In the genomic region with DNA sequence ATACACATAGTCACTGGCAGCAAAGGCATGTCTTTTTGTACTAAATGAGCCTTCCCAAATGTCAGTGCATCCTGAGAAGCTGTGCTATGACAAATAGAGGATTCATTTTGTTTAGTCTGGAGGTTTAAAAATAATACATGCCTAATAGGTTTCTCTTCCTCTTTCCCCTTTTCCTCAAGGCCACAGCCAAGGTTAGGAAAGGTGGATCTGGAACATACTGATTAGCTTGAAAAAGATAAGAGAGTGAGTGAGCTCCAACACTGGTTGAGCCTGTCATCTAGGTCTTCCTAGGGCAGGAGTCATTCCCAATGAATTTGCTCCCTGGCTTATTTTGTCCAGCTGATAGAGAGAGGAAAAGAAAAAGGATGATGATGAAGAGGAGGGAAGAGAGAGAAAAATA, we compare ENCODE assay signal across 18 cellular contexts. TPM values are rescaled to one million over a fixed set of nuclear protein-coding genes. Genes with fewer than 3 reads are reported as not detected.
A peak's percentile ranks its signal among the peaks of the same experiment; 100 is the strongest.
DNase-seq lines count a peak whose midpoint lies in the region; ATAC-seq lines count a peak whose summit lies in the region.
"Had no signal": no experiment of that assay in that cellular context is flagged by ENCODE, and none has a peak within 500 bp of the region (broad histone marks: within the 10 kb centered on the region; RNA-seq: fewer than 3 reads in every experiment).

No MANE protein-coding gene starts in this region.

- DNase-seq in activated CD4-positive, alpha-beta T cell treated with anti-CD3 and anti-CD28 coated beads, Interleukin-2, amount 10 ng/mL, durations not matched to agents 7 days and 5 days = no peak
- no peak for DNase-seq in activated CD4-positive, alpha-beta T cell treated with anti-CD3 and anti-CD28 coated beads, Interleukin-2, amount 50 U/mL, for 4 hours
- peak; percentile 2 for DNase-seq in OCI-M1 (lab: John Stamatoyannopoulos, UW)
- no peak for DNase-seq in effector memory CD8-positive, alpha-beta T cell
- DNase-seq in GDM1 (lab: John Stamatoyannopoulos, UW) = no peak
- DNase-seq in SIG-M5 treated with dmso at 0.1 percent for 504 hours (lab: John Stamatoyannopoulos, UW; ENCODE audit: unreplicated experiment) = no peak
- no peak for DNase-seq in germinal center (ENCODE audit: low spot score)
- DNase-seq: 8988T; CD4-positive, alpha-beta T cell; KBM-7; NCI-H1417; NCI-H187; NCI-H2107; NCI-H524 had no signal

- no peak for ATAC-seq in effector memory CD8-positive, alpha-beta T cell (replicated peaks)
- ATAC-seq: Panc1 had no signal

- POLR2A ChIA-PET in activated CD4-positive, alpha-beta T cell treated with anti-CD3 and anti-CD28 coated beads, Interleukin-2, amount 10 ng/mL, durations not matched to agents 7 days and 5 days (lab: Charles Lee) = interaction anchor here (0.5 kb wide), 1 partner anchor 44 kb away, joined by 4 read pairs; no protein-coding TSS in a partner anchor

- H3K27ac Mint-ChIP-seq in activated CD4-positive, alpha-beta T cell treated with anti-CD3 and anti-CD28 coated beads, Interleukin-2, amount 10 ng/mL, durations not matched to agents 7 days and 5 days = peak overlapping the region; percentile 87
- peak overlapping the region; percentile 92 to 96 for H3K27ac Mint-ChIP-seq in effector memory CD8-positive, alpha-beta T cell
- H3K27ac Mint-ChIP-seq: CD4-positive, alpha-beta T cell had no signal

- H3K36me3 Mint-ChIP-seq in activated CD4-positive, alpha-beta T cell treated with anti-CD3 and anti-CD28 coated beads, Interleukin-2, amount 10 ng/mL, durations not matched to agents 7 days and 5 days (ENCODE audit: low read depth) = peaks cover 18% of the 10 kb centered on the region
- peaks cover 3% of the 10 kb centered on the region for H3K36me3 Mint-ChIP-seq in effector memory CD8-positive, alpha-beta T cell (ENCODE audit: insufficient read depth)

- peaks cover 48% of the 10 kb centered on the region for H3K4me1 Mint-ChIP-seq in activated CD4-positive, alpha-beta T cell treated with anti-CD3 and anti-CD28 coated beads, Interleukin-2, amount 10 ng/mL, durations not matched to agents 7 days and 5 days
- peaks cover 48 to 56% of the 10 kb centered on the region in 2 donors for H3K4me1 Mint-ChIP-seq in effector memory CD8-positive, alpha-beta T cell (ENCODE audit: low read depth in 2 of 2)

- no peaks in the 10 kb centered on the region for H3K27me3 ChIP-seq in thymus (ENCODE audit: control insufficient read depth, insufficient read depth)
- H3K27me3 ChIP-seq: SJSA1 had no signal

- peak overlapping the region; percentile 93 for H3K27ac ChIP-seq in thymus (ENCODE audit: low read depth)
- H3K27ac ChIP-seq: SJSA1 had no signal

- no peaks in the 10 kb centered on the region for H3K36me3 ChIP-seq in thymus (ENCODE audit: control insufficient read depth, insufficient read depth)
- H3K36me3 ChIP-seq: HAP-1, SJSA1 had no signal

- no peaks in the 10 kb centered on the region for H3K9me3 ChIP-seq in thymus (ENCODE audit: control insufficient read depth)
- H3K9me3 ChIP-seq: HAP-1, SJSA1 had no signal

- H3K4me1 ChIP-seq in thymus (ENCODE audit: control insufficient read depth, insufficient read depth, low read length) = peaks cover 37% of the 10 kb centered on the region
- H3K4me1 ChIP-seq: SJSA1 had no signal

- H3K27me3 Mint-ChIP-seq in activated CD4-positive, alpha-beta T cell treated with anti-CD3 and anti-CD28 coated beads, Interleukin-2, amount 10 ng/mL, durations not matched to agents 7 days and 5 days = no peaks in the 10 kb centered on the region
- no peaks in the 10 kb centered on the region for H3K27me3 Mint-ChIP-seq in effector memory CD8-positive, alpha-beta T cell
- H3K27me3 Mint-ChIP-seq: CD4-positive, alpha-beta T cell had no signal

- peak overlapping the region; percentile 19 for H3K4me3 ChIP-seq in thymus (ENCODE audit: low read length)
- H3K4me3 ChIP-seq: HAP-1, SJSA1 had no signal

- peaks cover 28% of the 10 kb centered on the region for H3K9me3 Mint-ChIP-seq in activated CD4-positive, alpha-beta T cell treated with anti-CD3 and anti-CD28 coated beads, Interleukin-2, amount 10 ng/mL, durations not matched to agents 7 days and 5 days
- no peaks in the 10 kb centered on the region for H3K9me3 Mint-ChIP-seq in effector memory CD8-positive, alpha-beta T cell
- H3K9me3 Mint-ChIP-seq: CD4-positive, alpha-beta T cell had no signal

- CTCF ChIA-PET in activated CD4-positive, alpha-beta T cell treated with anti-CD3 and anti-CD28 coated beads, Interleukin-2, amount 10 ng/mL, durations not matched to agents 7 days and 5 days (lab: Charles Lee) = interaction anchor here (0.5 to 5.5 kb wide), 5 partner anchors 14 to 188 kb away, joined by 3 to 23 read pairs (median 4); no protein-coding TSS in a partner anchor

- no peak overlapping the region for H3K4me3 Mint-ChIP-seq in activated CD4-positive, alpha-beta T cell treated with anti-CD3 and anti-CD28 coated beads, Interleukin-2, amount 10 ng/mL, durations not matched to agents 7 days and 5 days
- peak overlapping the region; percentile 67 for H3K4me3 Mint-ChIP-seq in effector memory CD8-positive, alpha-beta T cell
- H3K4me3 Mint-ChIP-seq: CD4-positive, alpha-beta T cell had no signal

RNA-seq across cellular contexts. Expression of a gene that starts 14.4 kb away (rescaled TPM):
- 10 to 100 TPM; 30.9 to 38.8 TPM for total RNA-seq in activated CD4-positive, alpha-beta T cell treated with anti-CD3 and anti-CD28 coated beads, Interleukin-2, amount 10 ng/mL, durations not matched to agents 7 days and 5 days
- 9.1 TPM for polyA plus RNA-seq in thymus
